In the genomic region with DNA sequence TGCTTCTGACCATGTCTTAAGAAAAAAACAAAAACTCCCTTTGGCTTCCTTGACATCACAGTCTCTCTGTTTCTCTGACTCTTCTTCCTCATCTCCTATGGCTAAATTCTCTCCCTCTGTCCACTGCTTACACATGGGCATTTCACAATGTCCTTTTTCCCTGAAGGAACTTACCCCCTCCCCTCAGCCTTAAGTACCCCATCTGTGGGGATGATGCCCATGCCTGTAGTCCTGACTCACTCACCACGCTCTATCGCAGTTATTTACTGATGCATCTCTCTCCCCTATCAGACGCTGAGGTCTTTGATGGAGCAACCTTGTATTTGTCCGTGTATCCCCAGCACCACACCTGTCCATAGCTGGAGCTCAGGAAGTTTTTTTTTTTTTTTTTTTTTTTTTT, we compare ENCODE assay signal across 8 cellular contexts. TPM values are rescaled to one million over a fixed set of nuclear protein-coding genes. Genes with fewer than 3 reads are reported as not detected.
A peak's percentile ranks its signal among the peaks of the same experiment; 100 is the strongest.
DNase-seq lines count a peak whose midpoint lies in the region; ATAC-seq and TF ChIP-seq lines count a peak whose summit lies in the region.

No MANE protein-coding gene starts in this region.

- no peaks in the 10 kb centered on the region for H3K36me3 ChIP-seq in CD4-positive, alpha-beta memory T cell (ENCODE audit: insufficient read depth, low read length)

- CTCF ChIA-PET in CD4-positive, alpha-beta memory T cell (lab: Charles Lee; ENCODE audit: partially characterized antibody), result interaction anchor here (0.7 kb wide), 1 partner anchor 164 kb away, joined by 3 read pairs; no protein-coding TSS in a partner anchor

- intact Hi-C loops in CD4-positive, alpha-beta memory T cell (cut with micrococcal nuclease), result loop anchor here (2.0 kb wide), 1 partner anchor 43 kb away; no protein-coding TSS in a partner anchor

- H3K9me3 Mint-ChIP-seq in CD4-positive, alpha-beta memory T cell, result no peaks in the 10 kb centered on the region
- H3K9me3 Mint-ChIP-seq in osteocyte (ENCODE audit: unreplicated experiment), result no peaks in the 10 kb centered on the region
- H3K9me3 Mint-ChIP-seq in stimulated activated memory B cell treated with anti-CD40 and anti-IgM and Interleukin-4, amounts not matched to agents 10 μg/mL and 1 μg/mL and 100 μg/mL, for 72 hours, result no peaks in the 10 kb centered on the region

- H3K27ac ChIP-seq in CD4-positive, alpha-beta memory T cell (ENCODE audit: low read depth, low read length), result peak overlapping the region; percentile 61

- H3K27me3 Mint-ChIP-seq in CD4-positive, alpha-beta memory T cell, result no peaks in the 10 kb centered on the region
- no peaks in the 10 kb centered on the region for H3K27me3 Mint-ChIP-seq in osteocyte (ENCODE audit: unreplicated experiment)
- H3K27me3 Mint-ChIP-seq in stimulated activated memory B cell treated with anti-CD40 and anti-IgM and Interleukin-4, amounts not matched to agents 10 μg/mL and 1 μg/mL and 100 μg/mL, for 72 hours, result no peaks in the 10 kb centered on the region

- no peak overlapping the region for H3K4me3 ChIP-seq in CD4-positive, alpha-beta memory T cell (ENCODE audit: low read length in 2 of 2)
- H3K4me3 ChIP-seq in NB4 (ENCODE audit: low read depth, low read length), result no peak overlapping the region
- no peak overlapping the region for H3K4me3 ChIP-seq in epithelial cell of esophagus (ENCODE audit: low read length)

- POLR2A ChIA-PET in CD4-positive, alpha-beta memory T cell (lab: Charles Lee; ENCODE audit: partially characterized antibody), result interaction anchor here (1.1 to 3.4 kb wide), 5 partner anchors 8 to 190 kb away, joined by 3 to 16 read pairs (median 4); no protein-coding TSS in a partner anchor

- no peak for TF ChIP-seq CTCF in NB4 (IDR thresholded peaks at IDR 0.05; ENCODE audit: low read depth, low read length)
- no peak for TF ChIP-seq CTCF in epithelial cell of esophagus (IDR thresholded peaks at IDR 0.05; ENCODE audit: insufficient read depth, low read depth, low read length, missing control alignments)
- no peak for TF ChIP-seq CTCF in osteocyte (IDR thresholded peaks at IDR 0.05)

- peak overlapping the region in 7 of 8 donors; percentile 15 to 64 (median 50) for H3K4me3 Mint-ChIP-seq in CD4-positive, alpha-beta memory T cell
- no peak overlapping the region for H3K4me3 Mint-ChIP-seq in osteocyte (ENCODE audit: unreplicated experiment)
- no peak overlapping the region for H3K4me3 Mint-ChIP-seq in stimulated activated memory B cell treated with anti-CD40 and anti-IgM and Interleukin-4, amounts not matched to agents 10 μg/mL and 1 μg/mL and 100 μg/mL, for 72 hours

- H3K4me1 ChIP-seq in CD4-positive, alpha-beta memory T cell (ENCODE audit: insufficient read depth, low read length), result peaks cover 100% of the 10 kb centered on the region

- H3K9me3 ChIP-seq in CD4-positive, alpha-beta memory T cell (ENCODE audit: control insufficient read depth in 1 of 2, low read length in 2 of 2), result no peaks in the 10 kb centered on the region

- H3K27me3 ChIP-seq in CD4-positive, alpha-beta memory T cell (ENCODE audit: insufficient read depth, low read length), result no peaks in the 10 kb centered on the region

- H3K27ac Mint-ChIP-seq in CD4-positive, alpha-beta memory T cell, result peak overlapping the region in 6 of 7 donors; percentile 43 to 97 (median 92)
- H3K27ac Mint-ChIP-seq in osteocyte (ENCODE audit: unreplicated experiment), result peak overlapping the region; percentile 88
- no peak overlapping the region for H3K27ac Mint-ChIP-seq in stimulated activated memory B cell treated with anti-CD40 and anti-IgM and Interleukin-4, amounts not matched to agents 10 μg/mL and 1 μg/mL and 100 μg/mL, for 72 hours

- DNase-seq in CD4-positive, alpha-beta memory T cell, result no peak
- DNase-seq in NB4 (ENCODE audit: low read depth) (peak; percentile 46), epithelial cell of esophagus (ENCODE audit: low read depth) (peak; percentile 75), osteocyte (ENCODE audit: extremely low spot score, unreplicated experiment) (no peak), COR-L47 (lab: John Stamatoyannopoulos, UW) (no peak), NCI-H2081 (lab: John Stamatoyannopoulos, UW) (no peak), AML-193 (lab: John Stamatoyannopoulos, UW) (no peak)

- no peak for TF ChIP-seq POLR2A in NB4 (IDR thresholded peaks at IDR 0.05; ENCODE audit: extremely low read depth, insufficient read length)

- H3K36me3 Mint-ChIP-seq in CD4-positive, alpha-beta memory T cell, result peaks cover 5 to 21% of the 10 kb centered on the region in 2 donors
- peaks cover 10% of the 10 kb centered on the region for H3K36me3 Mint-ChIP-seq in osteocyte (ENCODE audit: unreplicated experiment)
- peaks cover 37% of the 10 kb centered on the region for H3K36me3 Mint-ChIP-seq in stimulated activated memory B cell treated with anti-CD40 and anti-IgM and Interleukin-4, amounts not matched to agents 10 μg/mL and 1 μg/mL and 100 μg/mL, for 72 hours

- H3K4me1 Mint-ChIP-seq in CD4-positive, alpha-beta memory T cell, result peaks cover 70 to 99% (median 90%) of the 10 kb centered on the region in 4 donors
- H3K4me1 Mint-ChIP-seq in osteocyte (ENCODE audit: unreplicated experiment), result peaks cover 81% of the 10 kb centered on the region
- H3K4me1 Mint-ChIP-seq in stimulated activated memory B cell treated with anti-CD40 and anti-IgM and Interleukin-4, amounts not matched to agents 10 μg/mL and 1 μg/mL and 100 μg/mL, for 72 hours, result peaks cover 91% of the 10 kb centered on the region

- ATAC-seq in stimulated activated memory B cell treated with anti-CD40 and anti-IgM and Interleukin-4, amounts not matched to agents 10 μg/mL and 1 μg/mL and 100 μg/mL, for 72 hours, result no peak

RNA-seq across cellular contexts. Expression of a gene that starts 32.4 kb away (rescaled TPM):
- 100 to 1,000 TPM; 151 to 155 TPM for total RNA-seq in CD4-positive, alpha-beta memory T cell
- 10 to 100 TPM in 1 of 2 donors, 1 to 10 TPM in 1; 4.0 to 24.4 TPM for polyA plus RNA-seq in CD4-positive, alpha-beta memory T cell
- 525 and 560 TPM in 2 replicates for total RNA-seq in osteocyte

Comparison
In these comparisons a context has a peak if more than half of its experiments do, and no peak if none do; other contexts are left out.
1. DNase-seq: peak in NB4 (single experiment) and epithelial cell of esophagus (single experiment); none in CD4-positive, alpha-beta memory T cell (0 of 5), osteocyte (single experiment), COR-L47 (single experiment), NCI-H2081 (0 of 2) and AML-193 (0 of 2).
2. H3K4me3 Mint-ChIP-seq: peak in CD4-positive, alpha-beta memory T cell (7 of 8); none in osteocyte (single experiment) and stimulated activated memory B cell treated with anti-CD40 and anti-IgM and Interleukin-4, amounts not matched to agents 10 μg/mL and 1 μg/mL and 100 μg/mL, for 72 hours (single experiment).